ENCODE assay signal across 18 cellular contexts in genomic region chr5:146772881-146773440, GRCh38.
"Had no signal": no experiment of that assay in that cellular context is flagged by ENCODE, and none has a peak within 500 bp of the region (broad histone marks: within the 10 kb centered on the region; RNA-seq: fewer than 3 reads in every experiment).

No MANE protein-coding gene starts in this region.

- H3K27me3 ChIP-seq: dorsolateral prefrontal cortex, heart left ventricle, neutrophil, stomach, transverse colon had no signal

- H3K4me3 Mint-ChIP-seq: naive thymus-derived CD4-positive, alpha-beta T cell had no signal

- H3K4me1 ChIP-seq: heart left ventricle, psoas muscle, stomach, transverse colon had no signal

- H3K27ac ChIP-seq: coronary artery, heart left ventricle, neutrophil, psoas muscle, skin epidermis, stomach, thoracic aorta, transverse colon had no signal

- ATAC-seq: heart left ventricle; naive thymus-derived CD4-positive, alpha-beta T cell; psoas muscle; sciatic nerve had no signal

- H3K36me3 ChIP-seq: heart left ventricle, neutrophil, stomach, thoracic aorta, transverse colon had no signal

- H3K4me1 Mint-ChIP-seq: naive thymus-derived CD4-positive, alpha-beta T cell had no signal

- DNase-seq: dorsolateral prefrontal cortex; effector CD8-positive, alpha-beta T cell; heart left ventricle; hippocampal formation; mesendoderm; naive thymus-derived CD4-positive, alpha-beta T cell; psoas muscle; retina; stimulated activated CD4-positive, alpha-beta T cell treated with anti-CD3 and anti-CD28 coated beads, Interleukin-12 subunit alpha, Interleukin-12 subunit beta, amount 100 ng/mL, for 4 hours; stimulated activated naive CD4-positive, alpha-beta T cell; stomach; substantia nigra; transverse colon had no signal

- H3K4me3 ChIP-seq: coronary artery, dorsolateral prefrontal cortex, heart left ventricle, psoas muscle, skin epidermis, stomach, thoracic aorta, transverse colon had no signal
